Comparison of ENCODE assay signal across 10 cellular contexts in the genomic region with DNA sequence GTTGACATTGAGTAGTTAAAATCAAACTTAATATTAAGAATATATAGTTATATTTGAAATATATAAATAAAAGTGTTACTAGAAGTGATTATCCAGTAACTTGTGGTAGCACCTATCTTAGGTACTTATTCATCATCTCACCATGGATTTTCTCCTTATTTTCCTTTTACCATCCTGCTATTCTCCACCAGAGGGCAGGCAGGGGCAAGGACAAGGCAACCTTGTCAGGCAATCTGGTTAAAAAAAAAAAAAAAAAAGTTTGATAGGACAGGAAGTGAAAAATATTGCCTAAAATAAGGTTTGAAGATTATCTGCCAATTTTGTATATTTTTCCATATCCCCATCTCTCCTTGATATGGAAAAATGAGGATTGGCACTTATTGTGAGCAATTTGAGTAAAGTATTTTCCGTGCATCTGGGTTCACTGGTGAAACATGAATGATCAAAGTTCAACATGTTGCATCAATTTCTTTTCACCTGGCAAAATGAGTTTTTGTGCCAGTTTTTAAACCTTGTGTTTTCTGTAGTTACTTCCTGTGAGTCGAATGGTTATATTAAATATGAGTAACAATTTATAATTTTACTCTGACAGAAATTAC.
DNase-seq lines count a peak whose midpoint lies in the region; ATAC-seq, FAIRE-seq and TF ChIP-seq lines count a peak whose summit lies in the region.
"Had no signal": no experiment of that assay in that cellular context is flagged by ENCODE, and none has a peak within 500 bp of the region (broad histone marks: within the 10 kb centered on the region; RNA-seq: fewer than 3 reads in every experiment).

No MANE protein-coding gene starts in this region.

- H4K20me1 ChIP-seq in mammary epithelial cell (ENCODE audit: insufficient read depth, low read length) (no peaks in the 10 kb centered on the region), HepG2 (ENCODE audit: insufficient read depth, low read length) (no peaks in the 10 kb centered on the region)

- H3K4me1 ChIP-seq in mammary epithelial cell (ENCODE audit: insufficient read depth, low read length) (no peaks in the 10 kb centered on the region), HepG2 (ENCODE audit: insufficient read depth, low read length) (no peaks in the 10 kb centered on the region)

- DNase-seq in activated naive CD4-positive, alpha-beta T cell treated with anti-CD3 and anti-CD28 coated beads for 36 hours: peak; percentile 13
- DNase-seq in activated naive CD4-positive, alpha-beta T cell (lab: John Stamatoyannopoulos, UW): no peak
- peak; percentile 62 for DNase-seq in NCI-H2171 treated with DMSO at 0.1 percent for 48 hours (lab: John Stamatoyannopoulos, UW)
- DNase-seq in mammary epithelial cell: peak; percentile 33
- peak; percentile 33 for DNase-seq in HepG2 (ENCODE audit: low spot score)
- no peak for DNase-seq in GM19240 (ENCODE audit: insufficient read length, low spot score)
- no peak for DNase-seq in natural killer cell

- H3K4me2 ChIP-seq in mammary epithelial cell (ENCODE audit: insufficient read depth, low read depth, low read length) (no peak overlapping the region), HepG2 (ENCODE audit: low read depth, low read length) (no peak overlapping the region)

- H3K4me3 ChIP-seq in mammary epithelial cell (replicated peaks in 1 of 3; ENCODE audit: insufficient read depth in 1 of 3, low read depth in 2 of 3, low read length in 3 of 3) (no peak overlapping the region), HepG2 (replicated peaks in 1 of 3; ENCODE audit: insufficient read depth in 1 of 3, low read depth in 2 of 3, low read length in 3 of 3) (no peak overlapping the region)

- TF ChIP-seq CTCF in mammary epithelial cell (conservative IDR thresholded peaks at IDR 0.05 in 1 of 2, IDR thresholded peaks at IDR 0.05 in 1 of 2; ENCODE audit: extremely low read depth in 1 of 2, insufficient read depth in 1 of 2, low read depth in 1 of 2, low read length in 2 of 2) (peak; percentile 72 to 79), HepG2 (CRISPR knock-in tag; IDR thresholded peaks at IDR 0.05) (peak; percentile 40), natural killer cell (IDR thresholded peaks at IDR 0.05) (no peak)

- H3K9ac ChIP-seq in mammary epithelial cell (ENCODE audit: insufficient read depth, low read length): no peak overlapping the region
- no peak overlapping the region for H3K9ac ChIP-seq in HepG2 (ENCODE audit: insufficient read depth, low read depth, low read length)

- H3K4me3 Mint-ChIP-seq in activated naive CD4-positive, alpha-beta T cell treated with anti-CD3 and anti-CD28 coated beads for 36 hours: no peak overlapping the region
- H3K4me3 Mint-ChIP-seq in natural killer cell: no peak overlapping the region

- in situ Hi-C loops in mammary epithelial cell (cut with MboI; ENCODE audit: low sequenced_read_pairs in 2 of 2): loop anchor here in 1 of 2 donors (25.0 kb wide), 1 partner anchor 757 kb away; no protein-coding TSS in a partner anchor
- in situ Hi-C loops in HepG2 (cut with HindIII; ENCODE audit: extremely low pct_ligation_motif_present, low pct_unique_long_range_greater_than_20kb): loop anchor here (25.0 kb wide), 2 partner anchors 407 to 757 kb away; no protein-coding TSS in a partner anchor

- no peak for FAIRE-seq in HepG2 (lab: Jason Lieb, UNC)
- FAIRE-seq: colon, GM18507 had no signal

- POLR2A ChIA-PET in HepG2 (lab: Yijun Ruan, JAX): no interaction called here

- no peak overlapping the region for H2AFZ ChIP-seq in mammary epithelial cell (ENCODE audit: low read depth, low read length)
- H2AFZ ChIP-seq in HepG2 (ENCODE audit: low read length): no peak overlapping the region

- no peaks in the 10 kb centered on the region for H3K36me3 ChIP-seq in mammary epithelial cell (ENCODE audit: insufficient read depth, low read length)
- no peaks in the 10 kb centered on the region for H3K36me3 ChIP-seq in HepG2 (replicated peaks in 1 of 2; ENCODE audit: control insufficient read depth in 1 of 2, insufficient read depth in 2 of 2, low read length in 2 of 2)

- CTCF ChIA-PET in activated naive CD4-positive, alpha-beta T cell treated with anti-CD3 and anti-CD28 coated beads for 36 hours (lab: Charles Lee): interaction anchor here (1.2 to 1.3 kb wide), 2 partner anchors 11 to 769 kb away, joined by 3 read pairs; no protein-coding TSS in a partner anchor
- CTCF ChIA-PET in mammary epithelial cell (lab: Charles Lee; ENCODE audit: low non-redundant PET) (no interaction called here), HepG2 (lab: Yijun Ruan, JAX; ENCODE audit: low intra/inter-chr PET ratio, low total read pairs) (interaction anchor here (0.7 to 0.9 kb wide), 2 partner anchors 415 to 766 kb away, joined by 4 to 7 read pairs; no protein-coding TSS in a partner anchor)

- no peaks in the 10 kb centered on the region for H3K4me1 Mint-ChIP-seq in activated naive CD4-positive, alpha-beta T cell treated with anti-CD3 and anti-CD28 coated beads for 36 hours (ENCODE audit: low read depth)
- H3K4me1 Mint-ChIP-seq in natural killer cell: no peaks in the 10 kb centered on the region

- H3K9me3 Mint-ChIP-seq in activated naive CD4-positive, alpha-beta T cell treated with anti-CD3 and anti-CD28 coated beads for 36 hours: no peaks in the 10 kb centered on the region
- peaks cover 0 to 6% of the 10 kb centered on the region in 2 donors for H3K9me3 Mint-ChIP-seq in natural killer cell

- no peak for TF ChIP-seq RAD21 in HepG2 (CRISPR knock-in tag; IDR thresholded peaks at IDR 0.05)

- H3K27me3 Mint-ChIP-seq in activated naive CD4-positive, alpha-beta T cell treated with anti-CD3 and anti-CD28 coated beads for 36 hours (ENCODE audit: low read depth): no peaks in the 10 kb centered on the region
- H3K27me3 Mint-ChIP-seq in natural killer cell (ENCODE audit: low read depth in 2 of 2): no peaks in the 10 kb centered on the region

- H3K79me2 ChIP-seq in mammary epithelial cell (ENCODE audit: insufficient read depth, low read length) (no peaks in the 10 kb centered on the region), HepG2 (ENCODE audit: insufficient read depth, low read length) (no peaks in the 10 kb centered on the region)

- H3K27me3 ChIP-seq in mammary epithelial cell (ENCODE audit: insufficient read depth, low read length): no peaks in the 10 kb centered on the region
- H3K27me3 ChIP-seq in HepG2 (ENCODE audit: control insufficient read depth in 1 of 2, insufficient read depth in 2 of 2, low read length in 2 of 2): no peaks in the 10 kb centered on the region

- no TSS peak for BruUV-seq in mammary epithelial cell (replicated peaks; lab: Mats Ljungman, UMichigan)
- BruUV-seq in HepG2 (replicated peaks; lab: Mats Ljungman, UMichigan): no TSS peak

- peak; percentile 74 for ATAC-seq in HG03025 (IDR thresholded peaks at IDR 0.05; ENCODE audit: low FRiP score, unreplicated experiment)
- ATAC-seq in HepG2: no peak
- ATAC-seq in natural killer cell: no peak

- no peak for TF ChIP-seq POLR2A in HepG2 (IDR thresholded peaks at IDR 0.05; ENCODE audit: insufficient read depth in 1 of 2, low read depth in 2 of 2, low read length in 2 of 2)

- 51% methylated on average over 2 of the region's 2 CpGs for WGBS in mammary epithelial cell (ENCODE audit: low coverage, missing lambda C conversion rate)
- 23% methylated on average over 2 of the region's 2 CpGs for WGBS in HepG2 (ENCODE audit: low lambda C conversion rate)

- no peaks in the 10 kb centered on the region for H3K9me3 ChIP-seq in mammary epithelial cell (replicated peaks; ENCODE audit: insufficient read depth, low read length)
- peaks cover 9% of the 10 kb centered on the region; the same call in 1 of the 2 replicates for H3K9me3 ChIP-seq in HepG2 (ENCODE audit: low read length)

- no peaks in the 10 kb centered on the region for H3K36me3 Mint-ChIP-seq in activated naive CD4-positive, alpha-beta T cell treated with anti-CD3 and anti-CD28 coated beads for 36 hours (ENCODE audit: low read depth)
- no peaks in the 10 kb centered on the region for H3K36me3 Mint-ChIP-seq in natural killer cell

- intact Hi-C loops in activated naive CD4-positive, alpha-beta T cell treated with anti-CD3 and anti-CD28 coated beads for 36 hours (cut with micrococcal nuclease): loop anchor here (1.0 to 10.0 kb wide), 3 partner anchors 416 to 1260 kb away; no protein-coding TSS in a partner anchor
- intact Hi-C loops in mammary epithelial cell (cut with micrococcal nuclease): loop anchor here (1.0 to 5.0 kb wide), 3 partner anchors 416 to 766 kb away; no protein-coding TSS in a partner anchor
- intact Hi-C loops in HepG2 (cut with micrococcal nuclease; ENCODE audit: unreplicated experiment): loop anchor here (1.0 kb wide), 2 partner anchors 416 to 766 kb away; no protein-coding TSS in a partner anchor
- intact Hi-C loops in natural killer cell (cut with micrococcal nuclease): no loop called here

- dilution Hi-C loops in mammary epithelial cell (cut with HindIII; ENCODE audit: low sequenced_read_pairs): no loop called here

- no peak overlapping the region for H3K27ac Mint-ChIP-seq in activated naive CD4-positive, alpha-beta T cell treated with anti-CD3 and anti-CD28 coated beads for 36 hours
- no peak overlapping the region for H3K27ac Mint-ChIP-seq in natural killer cell

- TF ChIP-seq EP300 in HepG2 (IDR thresholded peaks at IDR 0.05; ENCODE audit: low read depth in 2 of 2, low read length in 2 of 2) (no peak), HepG2 (CRISPR knock-in tag; IDR thresholded peaks at IDR 0.05; ENCODE audit: borderline replicate concordance) (no peak)

- H3K27ac ChIP-seq in mammary epithelial cell (ENCODE audit: insufficient read depth, low read depth, low read length): no peak overlapping the region
- no peak overlapping the region for H3K27ac ChIP-seq in HepG2 (ENCODE audit: extremely low read length, insufficient read depth, low read length)

TF ChIP-seq in HepG2, 621 proteins besides CTCF, POLR2A, EP300 and RAD21:
- TF ChIP-seq SMC3 (IDR thresholded peaks at IDR 0.05; ENCODE audit: low read length) (peak; percentile 58), ZNF788 (CRISPR knock-in tag; IDR thresholded peaks at IDR 0.05; ENCODE audit: borderline replicate concordance) (no peak), HNF4A (CRISPR knock-in tag; IDR thresholded peaks at IDR 0.05) (0 out of 2 replicates have a peak, but pooled peaks have one; percentile 4), STAG1 (CRISPR knock-in tag; IDR thresholded peaks at IDR 0.05) (peak; percentile 49), ZNF549 (CRISPR knock-in tag; IDR thresholded peaks at IDR 0.05) (no peak)
- TF ChIP-seq, protein P1, sequence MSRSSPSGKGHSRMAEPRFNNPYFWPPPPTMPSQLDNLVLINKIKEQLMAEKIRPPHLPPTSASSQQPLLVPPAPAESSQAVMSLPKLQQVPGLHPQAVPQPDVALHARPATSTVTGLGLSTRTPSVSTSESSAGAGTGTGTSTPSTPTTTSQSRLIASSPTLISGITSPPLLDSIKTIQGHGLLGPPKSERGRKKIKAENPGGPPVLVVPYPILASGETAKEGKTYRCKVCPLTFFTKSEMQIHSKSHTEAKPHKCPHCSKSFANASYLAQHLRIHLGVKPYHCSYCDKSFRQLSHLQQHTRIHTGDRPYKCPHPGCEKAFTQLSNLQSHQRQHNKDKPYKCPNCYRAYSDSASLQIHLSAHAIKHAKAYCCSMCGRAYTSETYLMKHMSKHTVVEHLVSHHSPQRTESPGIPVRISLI (CRISPR knock-in tag; IDR thresholded peaks at IDR 0.05; ENCODE audit: borderline replicate concordance): peak; percentile 37; the same call in 1 of the 2 replicates

Comparison
In these comparisons a context has a peak if more than half of its experiments do, and no peak if none do; other contexts are left out.
1. DNase-seq: peak in activated naive CD4-positive, alpha-beta T cell treated with anti-CD3 and anti-CD28 coated beads for 36 hours (single experiment), NCI-H2171 treated with DMSO at 0.1 percent for 48 hours (single experiment), mammary epithelial cell (single experiment) and HepG2 (single experiment); none in activated naive CD4-positive, alpha-beta T cell (0 of 4), GM19240 (single experiment) and natural killer cell (single experiment).